29 cellular contexts compared by ENCODE assay signal in the genomic region with DNA sequence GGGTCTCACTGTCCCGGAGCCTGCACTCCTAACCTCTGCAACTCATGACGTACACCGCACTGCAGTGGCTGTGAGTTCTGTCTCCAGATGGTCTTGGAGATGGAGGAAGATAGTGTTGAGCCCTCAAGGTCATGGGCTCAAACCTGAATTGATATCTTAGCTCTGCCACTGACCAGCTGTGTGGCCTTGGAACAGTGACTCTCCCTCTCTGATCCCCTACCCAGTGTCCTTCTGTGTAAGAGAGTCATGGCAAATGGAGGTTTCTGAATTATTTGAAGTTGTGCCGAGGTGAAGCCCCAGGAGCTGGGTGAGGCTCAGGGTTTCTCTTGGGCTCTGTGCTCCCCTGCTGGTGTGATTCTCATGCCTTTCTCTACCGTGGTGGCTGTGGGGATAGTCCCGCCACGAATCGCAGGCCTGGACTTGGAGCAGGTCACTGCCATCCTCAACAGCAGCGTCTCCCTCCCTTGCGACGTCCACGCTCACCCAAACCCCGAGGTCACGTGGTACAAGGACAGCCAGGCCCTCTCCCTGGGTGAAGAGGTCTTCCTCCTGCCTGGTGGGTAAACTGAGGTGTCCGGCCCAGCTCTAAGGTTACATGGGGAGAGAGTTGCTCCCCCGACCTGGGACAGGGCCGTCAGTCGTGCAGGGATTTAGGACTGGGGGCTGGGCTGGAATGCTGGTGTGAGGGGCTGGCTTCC.
"Had no signal": no experiment of that assay in that cellular context is flagged by ENCODE, and none has a peak within 500 bp of the region (broad histone marks: within the 10 kb centered on the region; RNA-seq: fewer than 3 reads in every experiment).

No MANE protein-coding gene starts in this region.

- H3K9me3 ChIP-seq: MG63, SJCRH30 had no signal

- H3K4me3 ChIP-seq: cardiac muscle cell, MG63, SJCRH30, SK-N-MC had no signal

- H3K36me3 ChIP-seq: brain microvascular endothelial cell, cardiac muscle cell, MG63, SJCRH30 had no signal

- H3K4me1 Mint-ChIP-seq: activated CD4-positive, alpha-beta T cell treated with anti-CD3 and anti-CD28 coated beads, Interleukin-2, amount 10 ng/mL, durations not matched to agents 24 days and 14 days; central memory CD8-positive, alpha-beta T cell had no signal

- H3K27ac Mint-ChIP-seq: activated CD4-positive, alpha-beta T cell treated with anti-CD3 and anti-CD28 coated beads, Interleukin-2, amount 10 ng/mL, durations not matched to agents 24 days and 14 days; activated CD8-positive, alpha-beta T cell treated with anti-CD3 and anti-CD28 coated beads, Interleukin-2, amount 10 ng/mL, durations not matched to agents 7 days and 5 days; activated naive CD4-positive, alpha-beta T cell treated with anti-CD3 and anti-CD28 coated beads for 36 hours; activated naive CD4-positive, alpha-beta T cell treated with anti-CD3 and anti-CD28 coated beads, Interleukin-2, amount 50 U/mL, for 72 hours; activated T-helper 1 cell treated with anti-CD3 and anti-CD28 coated beads, Interleukin-12 subunit alpha, Interleukin-12 subunit beta, Interleukin-2, Interleukin-4 antibody, amounts not matched to agents 30 ng/mL and 10 ng/mL and 1 ng/mL, durations not matched to agents 14 hours and 24 hours and 36 hours had no signal

- H3K36me3 Mint-ChIP-seq: activated naive CD4-positive, alpha-beta T cell treated with anti-CD3 and anti-CD28 coated beads, Interleukin-2, amount 50 U/mL, for 72 hours had no signal

- ATAC-seq: activated CD8-positive, alpha-beta T cell treated with anti-CD3 and anti-CD28 coated beads, Interleukin-2, amount 10 ng/mL, durations not matched to agents 7 days and 5 days; activated naive CD4-positive, alpha-beta T cell treated with anti-CD3 and anti-CD28 coated beads, Interleukin-2, amount 50 U/mL, for 72 hours; activated T-cell treated with anti-CD3 and anti-CD28 coated beads, Interleukin-2, amount 50 U/mL, for 4 hours; Panc1 had no signal

- H3K27ac ChIP-seq: brain microvascular endothelial cell, cardiac muscle cell, SJCRH30, SK-N-MC had no signal

- H3K9me3 Mint-ChIP-seq: activated CD4-positive, alpha-beta T cell treated with anti-CD3 and anti-CD28 coated beads, Interleukin-2, amount 10 ng/mL, durations not matched to agents 24 days and 14 days; activated naive CD4-positive, alpha-beta T cell treated with anti-CD3 and anti-CD28 coated beads for 36 hours; activated naive CD4-positive, alpha-beta T cell treated with anti-CD3 and anti-CD28 coated beads, Interleukin-2, amount 50 U/mL, for 72 hours; activated T-cell treated with anti-CD3 and anti-CD28 coated beads, Interleukin-2, amount 50 U/mL, for 4 hours; activated T-helper 1 cell treated with anti-CD3 and anti-CD28 coated beads, Interleukin-12 subunit alpha, Interleukin-12 subunit beta, Interleukin-2, Interleukin-4 antibody, amounts not matched to agents 30 ng/mL and 10 ng/mL and 1 ng/mL, durations not matched to agents 14 hours and 24 hours and 36 hours; central memory CD8-positive, alpha-beta T cell had no signal

- DNase-seq: activated CD4-positive, alpha-beta T cell treated with anti-CD3 and anti-CD28 coated beads, Interleukin-2, amount 10 ng/mL, durations not matched to agents 24 days and 14 days; activated CD4-positive, alpha-beta T cell treated with anti-CD3 and anti-CD28 coated beads, Interleukin-2, amount 50 U/mL, for 4 hours; activated CD8-positive, alpha-beta T cell treated with anti-CD3 and anti-CD28 coated beads, Interleukin-2, amount 10 ng/mL, durations not matched to agents 7 days and 5 days; activated gamma-delta T cell treated with Interleukin-2 at 50 U/mL for 16 hours; activated naive CD4-positive, alpha-beta T cell treated with anti-CD3 and anti-CD28 coated beads for 36 hours; activated T-cell treated with anti-CD3 and anti-CD28 coated beads for 4 hours; activated T-cell treated with anti-CD3 and anti-CD28 coated beads, Interleukin-2, amount 50 U/mL, for 4 hours; amniotic stem cell; aorta; brain microvascular endothelial cell; Kasumi-1; MG63; NCI-H1048; NCI-H1105 treated with DMSO at 0.1 percent for 48 hours; NCI-H1436; NCI-H1694; NCI-H1930; NCI-H2081 treated with DMSO at 0.1 percent for 48 hours; NCI-H345; NCI-H524 treated with DMSO at 0.1 percent for 48 hours; SHP77; SJCRH30; T1000 had no signal

- H3K27me3 Mint-ChIP-seq: activated CD4-positive, alpha-beta T cell treated with anti-CD3 and anti-CD28 coated beads, Interleukin-2, amount 10 ng/mL, durations not matched to agents 24 days and 14 days had no signal

- H3K27me3 ChIP-seq: cardiac muscle cell, MG63, SJCRH30 had no signal

- H3K4me3 Mint-ChIP-seq: activated CD4-positive, alpha-beta T cell treated with anti-CD3 and anti-CD28 coated beads, Interleukin-2, amount 10 ng/mL, durations not matched to agents 24 days and 14 days; activated CD8-positive, alpha-beta T cell treated with anti-CD3 and anti-CD28 coated beads, Interleukin-2, amount 10 ng/mL, durations not matched to agents 7 days and 5 days; activated naive CD4-positive, alpha-beta T cell treated with anti-CD3 and anti-CD28 coated beads for 36 hours; activated T-cell treated with anti-CD3 and anti-CD28 coated beads, Interleukin-2, amount 50 U/mL, for 4 hours; activated T-helper 1 cell treated with anti-CD3 and anti-CD28 coated beads, Interleukin-12 subunit alpha, Interleukin-12 subunit beta, Interleukin-2, Interleukin-4 antibody, amounts not matched to agents 30 ng/mL and 10 ng/mL and 1 ng/mL, durations not matched to agents 14 hours and 24 hours and 36 hours; central memory CD8-positive, alpha-beta T cell had no signal
